ENCODE assay signal across 22 cellular contexts in the genomic region with DNA sequence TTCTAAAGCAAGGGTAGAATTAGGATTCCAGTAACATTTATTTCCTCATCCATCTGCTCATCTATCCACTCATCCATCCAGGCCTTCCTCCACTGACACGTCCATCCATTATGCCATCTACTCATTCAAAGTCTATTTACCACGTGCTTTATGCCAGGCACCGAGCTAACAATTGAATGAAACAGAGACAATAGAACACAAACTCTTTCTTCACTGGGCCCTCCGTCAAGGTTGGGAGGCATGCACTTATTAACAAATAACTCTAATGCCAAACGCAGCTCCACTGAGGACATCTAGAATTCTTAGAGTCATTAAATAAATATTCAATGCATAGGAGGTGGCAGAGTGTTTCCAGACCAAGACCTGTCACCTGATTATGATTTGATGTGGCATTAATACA.
"Had no signal": no experiment of that assay in that cellular context is flagged by ENCODE, and none has a peak within 500 bp of the region (broad histone marks: within the 10 kb centered on the region; RNA-seq: fewer than 3 reads in every experiment).

No MANE protein-coding gene starts in this region.

- H3K4me1 ChIP-seq: colonic mucosa, esophagus squamous epithelium, foreskin keratinocyte, gastroesophageal sphincter had no signal

- H3K27me3 ChIP-seq: colonic mucosa, esophagus muscularis mucosa, esophagus squamous epithelium, foreskin keratinocyte, gastrocnemius medialis, gastroesophageal sphincter, heart right ventricle had no signal

- DNase-seq: colonic mucosa; cortex of kidney; dermis blood vessel endothelial cell; dorsolateral prefrontal cortex; effector CD4-positive, alpha-beta T cell; effector CD8-positive, alpha-beta T cell; effector memory CD4-positive, alpha-beta T cell; effector memory CD8-positive, alpha-beta T cell; endodermal cell; erythroblast; esophagus squamous epithelium; foreskin fibroblast; foreskin keratinocyte; foreskin melanocyte; gastrocnemius medialis; glutamatergic neuron; head of caudate nucleus; heart left ventricle; heart right ventricle had no signal

- H3K9me3 ChIP-seq: colonic mucosa, esophagus muscularis mucosa, esophagus squamous epithelium, gastrocnemius medialis, gastroesophageal sphincter, heart left ventricle, heart right ventricle had no signal

- H3K36me3 ChIP-seq: colonic mucosa, esophagus muscularis mucosa, esophagus squamous epithelium, gastrocnemius medialis, gastroesophageal sphincter, heart left ventricle, heart right ventricle had no signal

- H3K4me3 ChIP-seq: colonic mucosa, coronary artery, dorsolateral prefrontal cortex, esophagus muscularis mucosa, esophagus squamous epithelium, gastrocnemius medialis, gastroesophageal sphincter, heart left ventricle, heart right ventricle had no signal
